10 cellular contexts compared by ENCODE assay signal in genomic region chr5:172840077-172840777, GRCh38. TPM values are rescaled to one million over a fixed set of nuclear protein-coding genes. Genes with fewer than 3 reads are reported as not detected.
DNase-seq lines count a peak whose midpoint lies in the region; ATAC-seq, FAIRE-seq and TF ChIP-seq lines count a peak whose summit lies in the region.
"Had no signal": no experiment of that assay in that cellular context is flagged by ENCODE, and none has a peak within 500 bp of the region (broad histone marks: within the 10 kb centered on the region; RNA-seq: fewer than 3 reads in every experiment).

No MANE protein-coding gene starts in this region.

- no peaks in the 10 kb centered on the region for H3K9me3 Mint-ChIP-seq in activated T-helper 17 cell treated with anti-CD3 and anti-CD28 coated beads, Interleukin-2, amount 50 U/mL, for 72 hours

- H3K36me3 ChIP-seq in GM23248 (ENCODE audit: low read depth) (no peaks in the 10 kb centered on the region), breast epithelium (no peaks in the 10 kb centered on the region), mucosa of stomach (ENCODE audit: control insufficient read depth, insufficient read depth, low read length) (no peaks in the 10 kb centered on the region), suprapubic skin (no peaks in the 10 kb centered on the region), hepatocyte (replicated peaks; ENCODE audit: insufficient read depth, low read depth) (no peaks in the 10 kb centered on the region)

- H3K27ac Mint-ChIP-seq in activated T-helper 17 cell treated with anti-CD3 and anti-CD28 coated beads, Interleukin-2, amount 50 U/mL, for 72 hours: no peak overlapping the region

- H2AFZ ChIP-seq in GM23248 (no peak overlapping the region), hepatocyte (no peak overlapping the region)

- H3K9ac ChIP-seq in GM23248 (peak overlapping the region; percentile 41), mucosa of stomach (ENCODE audit: low read length) (peak overlapping the region; percentile 27)

- no peak for FAIRE-seq in H54 (lab: Jason Lieb, UNC)
- FAIRE-seq: D721Med had no signal

- no peaks in the 10 kb centered on the region for H3K9me2 ChIP-seq in GM23248 (ENCODE audit: insufficient read depth)
- no peaks in the 10 kb centered on the region for H3K9me2 ChIP-seq in hepatocyte (replicated peaks; ENCODE audit: insufficient read depth)

- no peaks in the 10 kb centered on the region for H3K36me3 Mint-ChIP-seq in activated T-helper 17 cell treated with anti-CD3 and anti-CD28 coated beads, Interleukin-2, amount 50 U/mL, for 72 hours (ENCODE audit: low read depth)

- intact Hi-C loops in breast epithelium (cut with DNase I; ENCODE audit: low total_unique reads): no loop called here

- H3K27me3 ChIP-seq in GM23248 (replicated peaks; ENCODE audit: insufficient read depth) (no peaks in the 10 kb centered on the region), breast epithelium (no peaks in the 10 kb centered on the region), mucosa of stomach (ENCODE audit: control insufficient read depth, insufficient read depth, low read length) (no peaks in the 10 kb centered on the region), suprapubic skin (no peaks in the 10 kb centered on the region), hepatocyte (no peaks in the 10 kb centered on the region)

- H3K9me3 ChIP-seq in GM23248 (ENCODE audit: low read depth) (no peaks in the 10 kb centered on the region), breast epithelium (no peaks in the 10 kb centered on the region), mucosa of stomach (ENCODE audit: control insufficient read depth, low read length) (no peaks in the 10 kb centered on the region), suprapubic skin (no peaks in the 10 kb centered on the region), hepatocyte (ENCODE audit: low read depth) (no peaks in the 10 kb centered on the region)

- no peak overlapping the region for H3K4me3 Mint-ChIP-seq in activated T-helper 17 cell treated with anti-CD3 and anti-CD28 coated beads, Interleukin-2, amount 50 U/mL, for 72 hours

- peaks cover 6% of the 10 kb centered on the region for H3K4me1 Mint-ChIP-seq in activated T-helper 17 cell treated with anti-CD3 and anti-CD28 coated beads, Interleukin-2, amount 50 U/mL, for 72 hours

- ATAC-seq in HG03108 (IDR thresholded peaks at IDR 0.05; ENCODE audit: unreplicated experiment): no peak
- no peak for ATAC-seq in activated T-helper 17 cell treated with anti-CD3 and anti-CD28 coated beads, Interleukin-2, amount 50 U/mL, for 72 hours (replicated peaks)

- H3K4me1 ChIP-seq in GM23248 (ENCODE audit: insufficient read depth) (peaks cover 24% of the 10 kb centered on the region), breast epithelium (peaks cover 5 to 6% of the 10 kb centered on the region in 2 donors), mucosa of stomach (ENCODE audit: control insufficient read depth, insufficient read depth, low read length) (peaks cover 51% of the 10 kb centered on the region), suprapubic skin (peaks cover 58% of the 10 kb centered on the region), hepatocyte (ENCODE audit: insufficient read depth) (peaks cover 17% of the 10 kb centered on the region)

- no peak for TF ChIP-seq POLR2A in breast epithelium (IDR thresholded peaks at IDR 0.05)
- TF ChIP-seq POLR2A in suprapubic skin (IDR thresholded peaks at IDR 0.05): no peak
- TF ChIP-seq POLR2A in H54 (IDR thresholded peaks at IDR 0.05; ENCODE audit: low read depth, low read length): no peak

- H4K20me1 ChIP-seq in GM23248 (ENCODE audit: insufficient read depth): no peaks in the 10 kb centered on the region; the same call in 1 of the 2 replicates
- H4K20me1 ChIP-seq in hepatocyte (ENCODE audit: insufficient read depth, poor library complexity, severe bottlenecking): peaks cover 5% of the 10 kb centered on the region

- no peaks in the 10 kb centered on the region for H3K27me3 Mint-ChIP-seq in activated T-helper 17 cell treated with anti-CD3 and anti-CD28 coated beads, Interleukin-2, amount 50 U/mL, for 72 hours

- peak overlapping the region; percentile 40 for H3K27ac ChIP-seq in GM23248
- peak overlapping the region; percentile 67 to 73 for H3K27ac ChIP-seq in breast epithelium
- H3K27ac ChIP-seq in suprapubic skin: peak overlapping the region; percentile 69
- H3K27ac ChIP-seq in hepatocyte: no peak overlapping the region

- in situ Hi-C loops in GM23248 (cut with MboI): no loop called here

- H3F3A ChIP-seq in GM23248 (ENCODE audit: insufficient read depth): peaks cover 12% of the 10 kb centered on the region

- peaks cover 100% of the 10 kb centered on the region for H3K79me2 ChIP-seq in GM23248 (ENCODE audit: insufficient read depth)
- peaks cover 96% of the 10 kb centered on the region for H3K79me2 ChIP-seq in hepatocyte

- 36 to 40% methylated on average over 16 of the region's 16 CpGs for WGBS in GM23248 (ENCODE audit: low coverage in 1 of 2, low lambda C conversion rate in 2 of 2, missing lambda C conversion rate in 2 of 2), 2 experiments
- 56% methylated on average over 15 of the region's 16 CpGs for WGBS in suprapubic skin
- 86% methylated on average over 16 of the region's 16 CpGs for WGBS in hepatocyte (ENCODE audit: low lambda C conversion rate, missing lambda C conversion rate)

- no peak for TF ChIP-seq CTCF in breast epithelium (IDR thresholded peaks at IDR 0.05)
- no peak for TF ChIP-seq CTCF in suprapubic skin (IDR thresholded peaks at IDR 0.05)
- TF ChIP-seq CTCF in hepatocyte (IDR thresholded peaks at IDR 0.05; ENCODE audit: poor library complexity): no peak

- DNase-seq in GM23248: peak; percentile 36
- no peak for DNase-seq in breast epithelium (ENCODE audit: low spot score in 2 of 2)
- no peak for DNase-seq in suprapubic skin (ENCODE audit: low spot score in 2 of 2)
- DNase-seq in hepatocyte (ENCODE audit: low spot score): no peak
- DNase-seq in H54 (ENCODE audit: insufficient read length, low spot score): no peak
- DNase-seq: activated CD8-positive, alpha-beta memory T cell treated with anti-CD3 and anti-CD28 coated beads, Interleukin-2, amount 50 U/mL, for 48 hours had no signal

- TF ChIP-seq EP300 in suprapubic skin (IDR thresholded peaks at IDR 0.05): no peak

- H3K4me3 ChIP-seq in GM23248: no peak overlapping the region
- peak overlapping the region in 1 of 3 donors; percentile 33 for H3K4me3 ChIP-seq in breast epithelium
- no peak overlapping the region for H3K4me3 ChIP-seq in mucosa of stomach (ENCODE audit: low read length)
- H3K4me3 ChIP-seq in suprapubic skin: no peak overlapping the region
- H3K4me3 ChIP-seq in hepatocyte: no peak overlapping the region

- H3K4me2 ChIP-seq in GM23248 (ENCODE audit: unreplicated experiment) (no peak overlapping the region), hepatocyte (no peak overlapping the region)

RNA-seq across cellular contexts. Expression of gene ERGIC1, which starts 6.2 kb away (rescaled TPM):
- total RNA-seq in GM23248 (2014; rRNA removed; shearing (Covaris generic)): 233 and 235 TPM in 2 replicates
- polyA plus RNA-seq in GM23248 (2016; fragmentation: Nextera tagmentation; extraction: Ambion mirVana) (66.4 and 75.8 TPM in 2 replicates), hepatocyte (30.1 and 39.1 TPM in 2 replicates)
- total RNA-seq in breast epithelium (100 to 1,000 TPM in 1 of 3 donors, 10 to 100 TPM in 2; 86.6 to 139 (median 95.2) TPM), suprapubic skin (100 to 1,000 TPM in 1 of 4 donors, 10 to 100 TPM in 3; 81.2 to 106 (median 91.8) TPM), hepatocyte (105 and 107 TPM in 2 replicates)
- total RNA-seq in activated T-helper 17 cell treated with anti-CD3 and anti-CD28 coated beads, Interleukin-2, amount 50 U/mL, for 72 hours: 10 to 100 TPM; 34.0 to 35.7 TPM
